Comparison of ENCODE assay signal across 16 cellular contexts in genomic region chr1:67599085-67599484, GRCh38.
A peak's percentile ranks its signal among the peaks of the same experiment; 100 is the strongest.
DNase-seq lines count a peak whose midpoint lies in the region; ATAC-seq lines count a peak whose summit lies in the region.
"Had no signal": no experiment of that assay in that cellular context is flagged by ENCODE, and none has a peak within 500 bp of the region (broad histone marks: within the 10 kb centered on the region; RNA-seq: fewer than 3 reads in every experiment).

No MANE protein-coding gene starts in this region.

- DNase-seq in M059J (ENCODE audit: low read depth) (peak; percentile 13), dedifferentiated amniotic fluid mesenchymal stem cell (ENCODE audit: extremely low spot score) (peak; percentile 31), left ventricle myocardium superior (no peak), sciatic nerve (ENCODE audit: low spot score) (no peak), middle frontal gyrus (ENCODE audit: extremely low spot score, low spot score) (no peak), DMS153 treated with DMSO at 0.1 percent for 48 hours (lab: John Stamatoyannopoulos, UW; ENCODE audit: unreplicated experiment) (no peak), RKO (ENCODE audit: low spot score) (no peak)
- DNase-seq: activated naive CD8-positive, alpha-beta T cell treated with anti-CD3 and anti-CD28 coated beads for 36 hours; Calu3; H9; NCI-H1436; occipital lobe; Peyer's patch; stomach; upper lobe of right lung had no signal

- intact Hi-C loops in left ventricle myocardium superior (cut with micrococcal nuclease) (no loop called here), sciatic nerve (cut with DNase I) (no loop called here)

- ATAC-seq in left ventricle myocardium superior (peak; percentile 92), sciatic nerve (peak; percentile 41)
- ATAC-seq: gastroesophageal sphincter, upper lobe of right lung had no signal

Comparison
In these comparisons a context has a peak if more than half of its experiments do, and no peak if none do; other contexts are left out.
1. DNase-seq: peak in M059J (single experiment) and dedifferentiated amniotic fluid mesenchymal stem cell (single experiment); none in left ventricle myocardium superior (single experiment), sciatic nerve (single experiment), middle frontal gyrus (single experiment), DMS153 treated with DMSO at 0.1 percent for 48 hours (single experiment) and RKO (single experiment).